In genomic region chr20:21303872-21304586, GRCh38 we compare ENCODE assay signal across 1 cellular context.
TF ChIP-seq lines count a peak whose summit lies in the region.

No MANE protein-coding gene starts in this region.

TF ChIP-seq in H1, 55 proteins besides CTCF, POLR2A, EP300 and RAD21:
- TF ChIP-seq TEAD4 (IDR thresholded peaks at IDR 0.05; ENCODE audit: low read depth, low read length) (no peak), JUND (IDR thresholded peaks at IDR 0.05; ENCODE audit: low read length) (no peak), RFX5 (IDR thresholded peaks at IDR 0.05; ENCODE audit: borderline replicate concordance, low read depth, low read length) (no peak), CBX5 (IDR thresholded peaks at IDR 0.05; ENCODE audit: low read depth, low read length) (no peak), EGR1 (IDR thresholded peaks at IDR 0.05; ENCODE audit: borderline replicate concordance, low read depth, low read length) (no peak), HDAC6 (IDR thresholded peaks at IDR 0.05; ENCODE audit: low read depth, low read length) (no peak), ZNF274 (IDR thresholded peaks at IDR 0.05; ENCODE audit: borderline replicate concordance, extremely low read depth, low read length) (no peak), SIN3A (conservative IDR thresholded peaks at IDR 0.05 in 1 of 2, IDR thresholded peaks at IDR 0.05 in 1 of 2; ENCODE audit: low read depth in 1 of 2, low read length in 2 of 2) (0 out of 4 replicates have a peak, but pooled peaks of 1 of the 2 experiments have one; percentile 91), POLR2AphosphoS5 (IDR thresholded peaks at IDR 0.05; ENCODE audit: low read depth, low read length) (no peak), SAP30 (IDR thresholded peaks at IDR 0.05; ENCODE audit: insufficient read depth, insufficient replicate concordance, low read length) (peak; percentile 84)
- TF ChIP-seq, protein P1, sequence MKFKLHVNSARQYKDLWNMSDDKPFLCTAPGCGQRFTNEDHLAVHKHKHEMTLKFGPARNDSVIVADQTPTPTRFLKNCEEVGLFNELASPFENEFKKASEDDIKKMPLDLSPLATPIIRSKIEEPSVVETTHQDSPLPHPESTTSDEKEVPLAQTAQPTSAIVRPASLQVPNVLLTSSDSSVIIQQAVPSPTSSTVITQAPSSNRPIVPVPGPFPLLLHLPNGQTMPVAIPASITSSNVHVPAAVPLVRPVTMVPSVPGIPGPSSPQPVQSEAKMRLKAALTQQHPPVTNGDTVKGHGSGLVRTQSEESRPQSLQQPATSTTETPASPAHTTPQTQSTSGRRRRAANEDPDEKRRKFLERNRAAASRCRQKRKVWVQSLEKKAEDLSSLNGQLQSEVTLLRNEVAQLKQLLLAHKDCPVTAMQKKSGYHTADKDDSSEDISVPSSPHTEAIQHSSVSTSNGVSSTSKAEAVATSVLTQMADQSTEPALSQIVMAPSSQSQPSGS (IDR thresholded peaks at IDR 0.05; ENCODE audit: low read length): no peak
